In the genomic region with DNA sequence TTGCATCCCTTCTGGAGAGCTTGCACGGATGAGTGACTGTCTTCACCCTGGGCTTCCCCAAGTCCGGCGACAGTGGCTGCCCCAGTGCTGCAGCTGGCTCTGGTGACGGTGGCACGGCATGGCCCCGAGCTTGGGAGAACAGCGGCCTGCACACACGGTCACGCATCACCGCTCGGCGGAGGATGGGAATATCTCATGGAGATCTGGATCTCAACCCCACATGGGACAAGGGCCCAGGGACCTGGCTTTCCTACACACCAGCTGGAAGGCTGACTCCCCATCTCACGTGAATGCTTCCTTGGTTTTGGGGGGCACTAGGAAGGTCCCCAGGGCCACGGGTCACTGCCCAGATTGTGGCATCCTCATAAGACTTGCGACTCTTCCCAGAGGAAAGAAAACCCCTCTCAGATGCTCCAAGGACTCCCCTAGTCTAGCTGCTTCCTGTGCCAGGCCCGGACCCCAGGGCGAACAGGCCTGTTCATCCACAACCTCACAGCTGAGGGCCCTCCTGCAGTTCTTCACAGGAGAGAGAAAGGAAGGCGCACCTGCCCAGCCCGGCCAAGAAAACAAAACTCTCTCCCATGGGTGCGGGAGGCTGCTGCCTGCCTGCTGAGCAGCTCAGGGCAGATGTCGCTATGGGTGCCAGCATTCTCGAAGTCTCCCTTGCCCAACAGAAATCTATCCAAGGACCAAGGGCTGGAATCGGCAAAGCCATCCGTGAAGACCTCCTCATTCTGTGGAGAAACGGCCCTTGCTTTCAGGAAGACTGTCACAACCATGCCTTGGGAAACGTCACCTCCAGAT, we compare ENCODE assay signal across 15 cellular contexts. TPM values are rescaled to one million over a fixed set of nuclear protein-coding genes. Genes with fewer than 3 reads are reported as not detected.
DNase-seq lines count a peak whose midpoint lies in the region; ATAC-seq, FAIRE-seq and TF ChIP-seq lines count a peak whose summit lies in the region.
"Had no signal": no experiment of that assay in that cellular context is flagged by ENCODE, and none has a peak within 500 bp of the region (broad histone marks: within the 10 kb centered on the region; RNA-seq: fewer than 3 reads in every experiment).

No MANE protein-coding gene starts in this region.

- H2AFZ ChIP-seq in HepG2 (ENCODE audit: low read length), result no peak overlapping the region

- no peak; a peak in 1 of 4 replicates for TF ChIP-seq POLR2A in HepG2 (IDR thresholded peaks at IDR 0.05; ENCODE audit: insufficient read depth in 1 of 2, low read depth in 2 of 2, low read length in 2 of 2)
- TF ChIP-seq POLR2A in right lobe of liver (IDR thresholded peaks at IDR 0.05), result no peak

- no peak overlapping the region for H3K9ac ChIP-seq in HepG2 (ENCODE audit: insufficient read depth, low read depth, low read length)

- POLR2A ChIA-PET in HepG2 (lab: Yijun Ruan, JAX), result interaction anchor here (1.1 kb wide), 2 partner anchors 26 to 28 kb away, joined by 3 read pairs; no protein-coding TSS in a partner anchor

- BruUV-seq in HepG2 (replicated peaks; lab: Mats Ljungman, UMichigan), result no TSS peak

- H3K79me2 ChIP-seq in HepG2 (ENCODE audit: insufficient read depth, low read length), result no peaks in the 10 kb centered on the region

- no peaks in the 10 kb centered on the region for H4K20me1 ChIP-seq in HepG2 (ENCODE audit: insufficient read depth, low read length)

- no peak for TF ChIP-seq CTCF in HepG2 (CRISPR knock-in tag; IDR thresholded peaks at IDR 0.05)
- no peak for TF ChIP-seq CTCF in right lobe of liver (IDR thresholded peaks at IDR 0.05)
- no peak for TF ChIP-seq CTCF in D721Med (IDR thresholded peaks at IDR 0.05; ENCODE audit: insufficient read depth, missing control alignments)

- no peak for DNase-seq in HepG2 (ENCODE audit: low spot score)
- DNase-seq in right lobe of liver, result no peak
- DNase-seq in NCI-H69 (lab: John Stamatoyannopoulos, UW), result peak; percentile 37
- no peak for DNase-seq in left colon
- no peak for DNase-seq in D721Med (ENCODE audit: insufficient read length, low spot score)
- no peak for DNase-seq in NCI-H524 treated with DMSO at 0.1 percent for 48 hours (lab: John Stamatoyannopoulos, UW)
- DNase-seq in inferior parietal cortex (ENCODE audit: extremely low spot score), result no peak
- DNase-seq: activated T-cell treated with anti-CD3 and anti-CD28 coated beads, Interleukin-2, amount 50 U/mL, for 48 hours; CD8-positive, alpha-beta T cell; lower lobe of right lung; stimulated activated CD4-positive, alpha-beta T cell treated with anti-CD3 and anti-CD28 coated beads, Interleukin-2, amount 100 ng/mL, for 24 hours; stimulated activated naive CD4-positive, alpha-beta T cell treated with Interleukin-2 at 50 U/mL for 16 hours had no signal

- H3K36me3 ChIP-seq in HepG2 (replicated peaks in 1 of 2; ENCODE audit: control insufficient read depth in 1 of 2, insufficient read depth in 2 of 2, low read length in 2 of 2) (peaks cover 6 to 19% of the 10 kb centered on the region in 2 experiments; a peak in 3 of 5 replicates), right lobe of liver (peaks cover 0 to 10% (median 0%) of the 10 kb centered on the region in 4 donors)

- H3K4me3 ChIP-seq in HepG2 (replicated peaks in 1 of 3; ENCODE audit: insufficient read depth in 1 of 3, low read depth in 2 of 3, low read length in 3 of 3) (no peak overlapping the region), right lobe of liver (no peak overlapping the region)
- H3K4me3 ChIP-seq: lower lobe of right lung had no signal

- in situ Hi-C loops in HepG2 (cut with HindIII; ENCODE audit: extremely low pct_ligation_motif_present, low pct_unique_long_range_greater_than_20kb), result no loop called here

- CTCF ChIA-PET in HepG2 (lab: Yijun Ruan, JAX; ENCODE audit: low intra/inter-chr PET ratio, low total read pairs), result no interaction called here

- no peak overlapping the region for H3K4me2 ChIP-seq in HepG2 (ENCODE audit: low read depth, low read length)

- 100% methylated on average over 1 of the region's 26 CpGs for WGBS in HepG2 (ENCODE audit: low lambda C conversion rate)
- WGBS in right lobe of liver (ENCODE audit: insufficient coverage, low coverage, low lambda C conversion rate, missing lambda C conversion rate), result 40% methylated on average over 2 of the region's 26 CpGs

- H3K27me3 ChIP-seq in HepG2 (ENCODE audit: control insufficient read depth in 1 of 2, insufficient read depth in 2 of 2, low read length in 2 of 2), result no peaks in the 10 kb centered on the region
- H3K27me3 ChIP-seq in right lobe of liver, result no peaks in the 10 kb centered on the region

- TF ChIP-seq RAD21 in HepG2 (CRISPR knock-in tag; IDR thresholded peaks at IDR 0.05), result no peak

- TF ChIP-seq EP300 in HepG2 (IDR thresholded peaks at IDR 0.05; ENCODE audit: low read depth in 2 of 2, low read length in 2 of 2) (no peak), HepG2 (CRISPR knock-in tag; IDR thresholded peaks at IDR 0.05; ENCODE audit: borderline replicate concordance) (no peak)

- intact Hi-C loops in HepG2 (cut with micrococcal nuclease; ENCODE audit: unreplicated experiment), result no loop called here
- intact Hi-C loops in right lobe of liver (cut with DNase I), result no loop called here
- intact Hi-C loops in left colon (cut with DNase I, micrococcal nuclease), result no loop called here

- H3K4me1 ChIP-seq in HepG2 (ENCODE audit: insufficient read depth, low read length) (no peaks in the 10 kb centered on the region), right lobe of liver (no peaks in the 10 kb centered on the region)
- H3K4me1 ChIP-seq: lower lobe of right lung had no signal

- ATAC-seq in HepG2 (no peak), right lobe of liver (no peak), left colon (peak; percentile 4), GM21526 (IDR thresholded peaks at IDR 0.05; ENCODE audit: low FRiP score, unreplicated experiment) (no peak)
- ATAC-seq: CD8-positive, alpha-beta T cell; lower lobe of right lung had no signal

- H3K9me3 ChIP-seq in HepG2 (ENCODE audit: low read length) (no peaks in the 10 kb centered on the region), right lobe of liver (no peaks in the 10 kb centered on the region)
- H3K9me3 ChIP-seq: lower lobe of right lung had no signal

- FAIRE-seq in HepG2 (lab: Jason Lieb, UNC), result no peak
- FAIRE-seq in D721Med (lab: Jason Lieb, UNC), result no peak

- H3K27ac ChIP-seq in HepG2 (ENCODE audit: extremely low read length, insufficient read depth, low read length) (no peak overlapping the region), right lobe of liver (no peak overlapping the region)
- H3K27ac ChIP-seq: lower lobe of right lung had no signal

RNA-seq across cellular contexts. Expression of a gene that starts 9.9 kb away (rescaled TPM):
- 13.1 and 20.1 TPM in 2 replicates for total RNA-seq in HepG2 (2016; rRNA removed; fragmentation: Illumina TruSeq; extraction: Trizol)
- total RNA-seq in HepG2 (2016; cell fraction: cytosol; rRNA removed; fragmentation: Illumina TruSeq; extraction: Trizol; ENCODE audit: low read depth), result 16.2 and 18.7 TPM in 2 replicates
- 11.7 and 23.2 TPM in 2 replicates for total RNA-seq in HepG2 (2016; cell fraction: insoluble cytoplasmic fraction; rRNA removed; fragmentation: Illumina TruSeq; extraction: Trizol)
- 22.7 and 31.0 TPM in 2 replicates for total RNA-seq in HepG2 (2016; cell fraction: membrane; rRNA removed; fragmentation: Illumina TruSeq; extraction: Trizol)
- 15.4 and 16.3 TPM in 2 replicates for total RNA-seq in HepG2 (2016; cell fraction: nucleus; rRNA removed; fragmentation: Illumina TruSeq; extraction: Trizol)
- polyA plus RNA-seq in HepG2 (2011; rRNA removed), result 8.0 and 13.1 TPM in 2 replicates
- 6.8 and 14.6 TPM in 2 replicates for polyA plus RNA-seq in HepG2 (2011; cell fraction: cytosol; rRNA removed)
- polyA plus RNA-seq in HepG2 (2011; cell fraction: nucleus; rRNA removed), result 84.7 and 108 TPM in 2 replicates
- 7.4 and 9.9 TPM in 2 replicates for polyA plus RNA-seq in HepG2 (2012)
- 17.7 and 23.4 TPM in 2 replicates for polyA plus RNA-seq in HepG2 (2016; cell fraction: cytosol; fragmentation: Illumina TruSeq; extraction: Trizol; ENCODE audit: low read depth)
- polyA plus RNA-seq in HepG2 (2016; cell fraction: insoluble cytoplasmic fraction; fragmentation: Illumina TruSeq; extraction: Trizol; ENCODE audit: low read depth), result 12.0 and 13.3 TPM in 2 replicates
- polyA plus RNA-seq in HepG2 (2016; cell fraction: membrane; fragmentation: Illumina TruSeq; extraction: Trizol; ENCODE audit: low read depth), result 19.5 and 21.9 TPM in 2 replicates
- polyA plus RNA-seq in HepG2 (2016; cell fraction: nucleus; fragmentation: Illumina TruSeq; extraction: Trizol; ENCODE audit: insufficient read depth, low read depth), result 26.7 and 31.2 TPM in 2 replicates
- polyA minus RNA-seq in HepG2 (2011; rRNA and poly(A)+ RNA removed; ENCODE audit: low replicate concordance), result 3.6 and 9.9 TPM in 2 replicates
- 3.6 and 4.5 TPM in 2 replicates for polyA minus RNA-seq in HepG2 (2011; cell fraction: cytosol; rRNA and poly(A)+ RNA removed)
- 13.3 and 17.1 TPM in 2 replicates for polyA minus RNA-seq in HepG2 (2011; cell fraction: nucleus; rRNA and poly(A)+ RNA removed)
- 10 to 100 TPM in 4 of 6 experiments, 1 to 10 TPM in 2; 6.9 to 15.4 (median 13.1) TPM for total RNA-seq in right lobe of liver
- total RNA-seq in left colon, result 10 to 100 TPM; 21.4 to 24.7 TPM

RNA-seq across cellular contexts. Expression of a gene that starts 24.1 kb away (rescaled TPM):
- total RNA-seq in HepG2 (2016; rRNA removed; fragmentation: Illumina TruSeq; extraction: Trizol) (0.07 TPM in 1 of 2 replicates, not detected in the other), right lobe of liver (1 to 10 TPM in 4 of 6 experiments, under 1 TPM in 2; 0.92 to 2.0 (median 1.2) TPM), left colon (1 to 10 TPM; 3.3 to 5.4 TPM)
- not detected in 2 replicates for total RNA-seq in HepG2 (2016; cell fraction: cytosol; rRNA removed; fragmentation: Illumina TruSeq; extraction: Trizol; ENCODE audit: low read depth)
- 0.09 TPM in 1 of 2 replicates, not detected in the other for total RNA-seq in HepG2 (2016; cell fraction: insoluble cytoplasmic fraction; rRNA removed; fragmentation: Illumina TruSeq; extraction: Trizol)
- 0.14 TPM in 1 of 2 replicates, not detected in the other for total RNA-seq in HepG2 (2016; cell fraction: membrane; rRNA removed; fragmentation: Illumina TruSeq; extraction: Trizol)
- total RNA-seq in HepG2 (2016; cell fraction: nucleus; rRNA removed; fragmentation: Illumina TruSeq; extraction: Trizol), result not detected in 2 replicates
- 0.09 and 0.20 TPM in 2 replicates for polyA plus RNA-seq in HepG2 (2011; rRNA removed)
- 0.05 and 0.06 TPM in 2 replicates for polyA plus RNA-seq in HepG2 (2011; cell fraction: cytosol; rRNA removed)
- polyA plus RNA-seq in HepG2 (2011; cell fraction: nucleus; rRNA removed), result 0.37 and 0.55 TPM in 2 replicates
- 0.27 and 0.31 TPM in 2 replicates for polyA plus RNA-seq in HepG2 (2012)
- 0.08 TPM in 1 of 2 replicates, not detected in the other for polyA plus RNA-seq in HepG2 (2016; cell fraction: cytosol; fragmentation: Illumina TruSeq; extraction: Trizol; ENCODE audit: low read depth)
- 0.14 TPM in 1 of 2 replicates, not detected in the other for polyA plus RNA-seq in HepG2 (2016; cell fraction: insoluble cytoplasmic fraction; fragmentation: Illumina TruSeq; extraction: Trizol; ENCODE audit: low read depth)
- polyA plus RNA-seq in HepG2 (2016; cell fraction: membrane; fragmentation: Illumina TruSeq; extraction: Trizol; ENCODE audit: low read depth), result 0.18 TPM in 1 of 2 replicates, not detected in the other
- polyA plus RNA-seq in HepG2 (2016; cell fraction: nucleus; fragmentation: Illumina TruSeq; extraction: Trizol; ENCODE audit: insufficient read depth, low read depth), result 0.11 and 0.37 TPM in 2 replicates
- polyA minus RNA-seq in HepG2 (2011; rRNA and poly(A)+ RNA removed; ENCODE audit: low replicate concordance), result 0.02 and 11.4 TPM in 2 replicates
- 0.70 TPM in 1 of 2 replicates, not detected in the other for polyA minus RNA-seq in HepG2 (2011; cell fraction: cytosol; rRNA and poly(A)+ RNA removed)
- 0.26 and 0.50 TPM in 2 replicates for polyA minus RNA-seq in HepG2 (2011; cell fraction: nucleus; rRNA and poly(A)+ RNA removed)
- total RNA-seq: osteocyte had no signal

RNA-seq across cellular contexts. Expression of a gene that starts 29.4 kb away (rescaled TPM):
- total RNA-seq in HepG2 (2016; rRNA removed; fragmentation: Illumina TruSeq; extraction: Trizol) (87.6 and 106 TPM in 2 replicates), right lobe of liver (10 to 100 TPM; 68.3 to 97.6 (median 73.7) TPM), left colon (100 to 1,000 TPM; 239 to 245 TPM)
- total RNA-seq in HepG2 (2016; cell fraction: cytosol; rRNA removed; fragmentation: Illumina TruSeq; extraction: Trizol; ENCODE audit: low read depth), result 13.9 and 14.6 TPM in 2 replicates
- total RNA-seq in HepG2 (2016; cell fraction: insoluble cytoplasmic fraction; rRNA removed; fragmentation: Illumina TruSeq; extraction: Trizol), result 76.5 and 112 TPM in 2 replicates
- total RNA-seq in HepG2 (2016; cell fraction: membrane; rRNA removed; fragmentation: Illumina TruSeq; extraction: Trizol), result 27.9 TPM in 2 replicates
- total RNA-seq in HepG2 (2016; cell fraction: nucleus; rRNA removed; fragmentation: Illumina TruSeq; extraction: Trizol), result 51.1 and 56.0 TPM in 2 replicates
- 92.8 and 113 TPM in 2 replicates for polyA plus RNA-seq in HepG2 (2011; rRNA removed)
- polyA plus RNA-seq in HepG2 (2011; cell fraction: cytosol; rRNA removed), result 71.8 and 109 TPM in 2 replicates
- polyA plus RNA-seq in HepG2 (2011; cell fraction: nucleus; rRNA removed), result 444 and 640 TPM in 2 replicates
- polyA plus RNA-seq in HepG2 (2012), result 83.1 and 108 TPM in 2 replicates
- polyA plus RNA-seq in HepG2 (2016; cell fraction: cytosol; fragmentation: Illumina TruSeq; extraction: Trizol; ENCODE audit: low read depth), result 10.0 and 11.5 TPM in 2 replicates
- 69.5 and 87.4 TPM in 2 replicates for polyA plus RNA-seq in HepG2 (2016; cell fraction: insoluble cytoplasmic fraction; fragmentation: Illumina TruSeq; extraction: Trizol; ENCODE audit: low read depth)
- polyA plus RNA-seq in HepG2 (2016; cell fraction: membrane; fragmentation: Illumina TruSeq; extraction: Trizol; ENCODE audit: low read depth), result 16.7 and 19.2 TPM in 2 replicates
- polyA plus RNA-seq in HepG2 (2016; cell fraction: nucleus; fragmentation: Illumina TruSeq; extraction: Trizol; ENCODE audit: insufficient read depth, low read depth), result 107 and 115 TPM in 2 replicates
- 90.7 and 203 TPM in 2 replicates for polyA minus RNA-seq in HepG2 (2011; rRNA and poly(A)+ RNA removed; ENCODE audit: low replicate concordance)
- 72.1 and 83.6 TPM in 2 replicates for polyA minus RNA-seq in HepG2 (2011; cell fraction: cytosol; rRNA and poly(A)+ RNA removed)
- 51.9 and 52.8 TPM in 2 replicates for polyA minus RNA-seq in HepG2 (2011; cell fraction: nucleus; rRNA and poly(A)+ RNA removed)

RNA-seq across cellular contexts. Expression of a gene that starts 43.6 kb away (rescaled TPM):
- total RNA-seq in HepG2 (2016; rRNA removed; fragmentation: Illumina TruSeq; extraction: Trizol) (not detected in 2 replicates), right lobe of liver (not detected), left colon (under 1 TPM; 0.18 to 0.20 TPM)
- total RNA-seq in HepG2 (2016; cell fraction: cytosol; rRNA removed; fragmentation: Illumina TruSeq; extraction: Trizol; ENCODE audit: low read depth), result not detected in 2 replicates
- total RNA-seq in HepG2 (2016; cell fraction: insoluble cytoplasmic fraction; rRNA removed; fragmentation: Illumina TruSeq; extraction: Trizol), result not detected in 2 replicates
- not detected in 2 replicates for total RNA-seq in HepG2 (2016; cell fraction: membrane; rRNA removed; fragmentation: Illumina TruSeq; extraction: Trizol)
- not detected in 2 replicates for total RNA-seq in HepG2 (2016; cell fraction: nucleus; rRNA removed; fragmentation: Illumina TruSeq; extraction: Trizol)
- polyA plus RNA-seq in HepG2 (2011; rRNA removed), result not detected in 2 replicates
- not detected in 2 replicates for polyA plus RNA-seq in HepG2 (2011; cell fraction: cytosol; rRNA removed)
- polyA plus RNA-seq in HepG2 (2011; cell fraction: nucleus; rRNA removed), result not detected in 2 replicates
- not detected in 2 replicates for polyA plus RNA-seq in HepG2 (2012)
- polyA plus RNA-seq in HepG2 (2016; cell fraction: cytosol; fragmentation: Illumina TruSeq; extraction: Trizol; ENCODE audit: low read depth), result not detected in 2 replicates
- not detected in 2 replicates for polyA plus RNA-seq in HepG2 (2016; cell fraction: insoluble cytoplasmic fraction; fragmentation: Illumina TruSeq; extraction: Trizol; ENCODE audit: low read depth)
- polyA plus RNA-seq in HepG2 (2016; cell fraction: membrane; fragmentation: Illumina TruSeq; extraction: Trizol; ENCODE audit: low read depth), result not detected in 2 replicates
- polyA plus RNA-seq in HepG2 (2016; cell fraction: nucleus; fragmentation: Illumina TruSeq; extraction: Trizol; ENCODE audit: insufficient read depth, low read depth), result not detected in 2 replicates
- 0.07 TPM in 1 of 2 replicates, not detected in the other for polyA minus RNA-seq in HepG2 (2011; rRNA and poly(A)+ RNA removed; ENCODE audit: low replicate concordance)
- not detected in 2 replicates for polyA minus RNA-seq in HepG2 (2011; cell fraction: cytosol; rRNA and poly(A)+ RNA removed)
- not detected in 2 replicates for polyA minus RNA-seq in HepG2 (2011; cell fraction: nucleus; rRNA and poly(A)+ RNA removed)
- total RNA-seq: CD8-positive, alpha-beta T cell; H4; lower lobe of right lung; osteocyte had no signal
